ENCODE assay signal across 20 cellular contexts in genomic region chr10:64007157-64007556, GRCh38.
DNase-seq lines count a peak whose midpoint lies in the region; FAIRE-seq and TF ChIP-seq lines count a peak whose summit lies in the region.
"Had no signal": no experiment of that assay in that cellular context is flagged by ENCODE, and none has a peak within 500 bp of the region (broad histone marks: within the 10 kb centered on the region; RNA-seq: fewer than 3 reads in every experiment).

No MANE protein-coding gene starts in this region.

- H3K4me3 ChIP-seq in H1 (ENCODE audit: extremely low read depth in 1 of 4, insufficient read depth in 2 of 4, low read depth in 3 of 4, low read length in 4 of 4) (no peak overlapping the region), mesendoderm (ENCODE audit: low read length) (no peak overlapping the region)
- H3K4me3 ChIP-seq: BLaER1, GM12878, GM23248, HAP-1 had no signal

- TF ChIP-seq POLR2A in H1 (IDR thresholded peaks at IDR 0.05; ENCODE audit: control extremely low read depth in 1 of 2, low read depth in 2 of 2, low read length in 2 of 2): no peak

- no peak for FAIRE-seq in H1 (lab: Jason Lieb, UNC)
- FAIRE-seq: A204.1, GM12878, H54 had no signal

- no peaks in the 10 kb centered on the region for H3K79me2 ChIP-seq in H1 (ENCODE audit: control insufficient read depth in 1 of 2, insufficient read depth in 2 of 2, low read length in 2 of 2)
- H3K79me2 ChIP-seq in mesendoderm (ENCODE audit: control insufficient read depth, insufficient read depth, low read length): no peaks in the 10 kb centered on the region

- H4K5ac ChIP-seq in H1 (ENCODE audit: insufficient read length, low read depth, low read length) (no peak overlapping the region), mesendoderm (ENCODE audit: low read length) (no peak overlapping the region)

- H4K20me1 ChIP-seq in H1 (replicated peaks in 1 of 2; ENCODE audit: control insufficient read depth in 1 of 2, insufficient read depth in 2 of 2, low read length in 2 of 2): no peaks in the 10 kb centered on the region
- H4K20me1 ChIP-seq: BLaER1 had no signal

- POLR2A ChIA-PET in H1 (lab: Charles Lee; ENCODE audit: partially characterized antibody): no interaction called here

- no peak overlapping the region for H3K14ac ChIP-seq in H1 (ENCODE audit: insufficient read length)

- H3K4me1 ChIP-seq in H1 (replicated peaks in 1 of 4; ENCODE audit: control insufficient read depth in 3 of 4, insufficient read depth in 4 of 4, low read length in 3 of 4): peaks cover 0 to 3% (median under 1%) of the 10 kb centered on the region in 4 experiments; a peak in 3 of 7 replicates
- no peaks in the 10 kb centered on the region for H3K4me1 ChIP-seq in mesendoderm (ENCODE audit: control insufficient read depth, low read depth, low read length)
- H3K4me1 ChIP-seq: BLaER1, Caco-2 had no signal

- H2AK5ac ChIP-seq in H1 (ENCODE audit: low read depth, low read length) (no peak overlapping the region), mesendoderm (ENCODE audit: low read length) (no peak overlapping the region)

- peak in 1 of 2 experiments; percentile 88; a peak in 1 of 3 replicates for TF ChIP-seq EP300 in H1 (IDR thresholded peaks at IDR 0.05; ENCODE audit: borderline replicate concordance in 1 of 2, low read depth in 2 of 2, low read length in 2 of 2)

- CTCF ChIA-PET in H1 (lab: Charles Lee; ENCODE audit: partially characterized antibody): no interaction called here

- no peak overlapping the region for H2BK12ac ChIP-seq in H1 (ENCODE audit: low read depth, low read length)

- no peak overlapping the region for H2AFZ ChIP-seq in H1 (ENCODE audit: low read length)
- H2AFZ ChIP-seq: GM23248 had no signal

- H3K79me1 ChIP-seq in H1 (ENCODE audit: low read depth, low read length) (no peaks in the 10 kb centered on the region), mesendoderm (ENCODE audit: low read length) (no peaks in the 10 kb centered on the region)

- H3K4me2 ChIP-seq in H1 (ENCODE audit: insufficient read depth in 1 of 2, low read depth in 2 of 2, low read length in 2 of 2): no peak overlapping the region
- H3K4me2 ChIP-seq in mesendoderm (ENCODE audit: low read length): no peak overlapping the region
- H3K4me2 ChIP-seq: BLaER1 had no signal

- no peak overlapping the region for H2BK15ac ChIP-seq in H1 (ENCODE audit: low read length)
- no peak overlapping the region for H2BK15ac ChIP-seq in mesendoderm (replicated peaks; ENCODE audit: low read depth)

- no peak overlapping the region for H2BK20ac ChIP-seq in H1 (ENCODE audit: low read length)

- DNase-seq in DMS53 (lab: John Stamatoyannopoulos, UW) (peak; percentile 20), DMS53 treated with DMSO at 0.1 percent for 48 hours (lab: John Stamatoyannopoulos, UW; ENCODE audit: unreplicated experiment) (no peak), H1 (ENCODE audit: low read depth in 1 of 2, low spot score in 2 of 2) (no peak), mesendoderm (peak; percentile 37), DMS153 (lab: John Stamatoyannopoulos, UW) (no peak)
- DNase-seq in effector CD8-positive, alpha-beta T cell (lab: John Stamatoyannopoulos, UW): no peak
- DNase-seq: CD4-positive, CD25-positive, alpha-beta regulatory T cell; CD8-positive, alpha-beta T cell; DND-41; GDM1; GM23248; HFFc6 had no signal

- peaks cover 5 to 7% of the 10 kb centered on the region in 2 experiments; a peak in 3 of 4 replicates for H3K9me3 ChIP-seq in H1 (ENCODE audit: insufficient read depth in 2 of 2, low read depth in 1 of 2, low read length in 1 of 2)
- H3K9me3 ChIP-seq: Caco-2, HAP-1 had no signal

- no peak overlapping the region for H4K8ac ChIP-seq in H1 (ENCODE audit: extremely low read depth, insufficient read depth, low read length)
- no peak overlapping the region for H4K8ac ChIP-seq in mesendoderm (ENCODE audit: low read depth, low read length)

- no peak overlapping the region for H3K18ac ChIP-seq in H1 (ENCODE audit: extremely low read depth, low read length)
- H3K18ac ChIP-seq in mesendoderm (ENCODE audit: low read length): no peak overlapping the region

- H3K4ac ChIP-seq in H1 (replicated peaks; ENCODE audit: insufficient read length, low read depth, low read length): no peak overlapping the region
- no peak overlapping the region for H3K4ac ChIP-seq in mesendoderm (ENCODE audit: low read depth, low read length)

- no peaks in the 10 kb centered on the region for H3K23me2 ChIP-seq in H1 (ENCODE audit: low read depth, low read length)

- H3K23ac ChIP-seq in H1 (ENCODE audit: insufficient read length) (no peak overlapping the region), mesendoderm (ENCODE audit: low read length) (no peak overlapping the region)

- H3K27me3 ChIP-seq in H1 (replicated peaks in 1 of 4; ENCODE audit: control insufficient read depth in 3 of 4, extremely low read depth in 1 of 4, insufficient read depth in 3 of 4, low read length in 3 of 4): no peaks in the 10 kb centered on the region
- H3K27me3 ChIP-seq in mesendoderm (ENCODE audit: insufficient read depth, low read length, poor library complexity): no peaks in the 10 kb centered on the region
- H3K27me3 ChIP-seq: BLaER1 had no signal

- H3K9ac ChIP-seq in H1 (replicated peaks in 1 of 4; ENCODE audit: extremely low read depth in 1 of 4, low read depth in 3 of 4, low read length in 3 of 4) (no peak overlapping the region), mesendoderm (ENCODE audit: low read length) (no peak overlapping the region)
- H3K9ac ChIP-seq: BLaER1, GM23248 had no signal

- no peak overlapping the region for H3K27ac ChIP-seq in H1 (ENCODE audit: low read depth, low read length)
- no peak overlapping the region for H3K27ac ChIP-seq in mesendoderm (ENCODE audit: low read depth, low read length)
- H3K27ac ChIP-seq: 22Rv1, BLaER1, C4-2B, GM23248 had no signal

- H4K91ac ChIP-seq in H1 (replicated peaks; ENCODE audit: insufficient read length, low read length): no peak overlapping the region

- WGBS in H1 (ENCODE audit: extremely low coverage in 1 of 2, insufficient coverage in 1 of 2, insufficient read length in 1 of 2, insufficient replicate concordance in 2 of 2, low coverage in 1 of 2, low lambda C conversion rate in 2 of 2, missing lambda C conversion rate in 1 of 2), 2 experiments: 95% methylated on average over 8 of the region's 8 CpGs; no CpG with 5 or more reads in 1 of the 2 experiments
- WGBS in mesendoderm (ENCODE audit: extremely low coverage, insufficient coverage, low lambda C conversion rate): no CpG with 5 or more reads among the region's 8 CpGs

- H3K56ac ChIP-seq in H1 (replicated peaks; ENCODE audit: insufficient read length, low read depth, low read length): no peak overlapping the region
- no peak overlapping the region for H3K56ac ChIP-seq in mesendoderm (ENCODE audit: low read length)

- no peak overlapping the region for H2BK120ac ChIP-seq in H1 (replicated peaks; ENCODE audit: low read depth, low read length)
- no peak overlapping the region for H2BK120ac ChIP-seq in mesendoderm (ENCODE audit: low read depth, low read length)

- no peaks in the 10 kb centered on the region for H3K36me3 ChIP-seq in H1 (ENCODE audit: control insufficient read depth in 2 of 4, insufficient read depth in 4 of 4, low read length in 3 of 4)
- no peaks in the 10 kb centered on the region for H3K36me3 ChIP-seq in mesendoderm (ENCODE audit: control insufficient read depth, insufficient read depth, low read length)
- H3K36me3 ChIP-seq: BLaER1, HAP-1 had no signal

- H2BK5ac ChIP-seq in H1 (ENCODE audit: low read depth, low read length) (no peak overlapping the region), mesendoderm (ENCODE audit: low read length) (no peak overlapping the region)

- no peak for TF ChIP-seq CTCF in H1 (IDR thresholded peaks at IDR 0.05; ENCODE audit: control extremely low read depth in 1 of 3, insufficient read depth in 1 of 3, low read depth in 1 of 3, low read length in 3 of 3)

- no peak for TF ChIP-seq RAD21 in H1 (IDR thresholded peaks at IDR 0.05 in 1 of 2, conservative IDR thresholded peaks at IDR 0.05 in 1 of 2; ENCODE audit: low read depth in 2 of 2, low read length in 2 of 2)

TF ChIP-seq in H1, 55 proteins besides CTCF, POLR2A, EP300 and RAD21:
- TF ChIP-seq SUZ12 (IDR thresholded peaks at IDR 0.05; ENCODE audit: low read length) (no peak), TEAD4 (IDR thresholded peaks at IDR 0.05; ENCODE audit: low read depth, low read length) (peak; percentile 14; the same call in 1 of the 2 replicates)

Comparison
In these comparisons a context has a peak if more than half of its experiments do, and no peak if none do; other contexts are left out.
1. DNase-seq: peak in DMS53 (single experiment) and mesendoderm (single experiment); none in DMS53 treated with DMSO at 0.1 percent for 48 hours (single experiment), H1 (0 of 2), effector CD8-positive, alpha-beta T cell (single experiment) and DMS153 (single experiment).